In the genomic region with DNA sequence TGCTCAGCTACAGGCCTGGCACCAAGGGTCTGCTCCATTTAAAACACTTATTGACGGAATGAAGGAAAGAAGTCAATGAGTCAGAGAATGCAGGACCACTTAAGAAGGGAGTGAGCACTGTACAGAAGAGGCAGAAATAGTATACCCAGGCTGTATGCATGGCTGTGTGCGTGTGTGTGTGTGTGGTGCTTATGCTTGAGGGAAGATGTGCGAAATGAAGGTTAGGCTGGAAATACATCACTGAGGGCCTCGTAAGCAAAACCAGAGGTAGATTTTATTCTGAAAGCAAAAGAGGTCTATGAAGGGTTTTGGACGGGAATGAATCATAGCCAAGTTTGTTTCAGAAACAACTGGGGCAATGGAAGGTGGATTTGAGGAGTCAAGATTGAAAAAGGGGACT, we compare ENCODE assay signal across 26 cellular contexts. TPM values are rescaled to one million over a fixed set of nuclear protein-coding genes. Genes with fewer than 3 reads are reported as not detected.
"Had no signal": no experiment of that assay in that cellular context is flagged by ENCODE, and none has a peak within 500 bp of the region (broad histone marks: within the 10 kb centered on the region; RNA-seq: fewer than 3 reads in every experiment).

No MANE protein-coding gene starts in this region.

- H3K36me3 Mint-ChIP-seq: mesothelial cell of epicardium; stimulated activated memory B cell treated with anti-CD40 and anti-IgM and Interleukin-4, amounts not matched to agents 10 μg/mL and 1 μg/mL and 100 μg/mL, for 72 hours had no signal

- H3K79me2 ChIP-seq: parathyroid adenoma had no signal

- H3K27ac Mint-ChIP-seq: mesothelial cell of epicardium; naive B cell; natural killer cell treated with Interleukin-12 subunit alpha and Interleukin-12 subunit beta and Interleukin-15 and Interleukin-18, amount 100 ng/mL, for 72 hours; stimulated activated memory B cell treated with anti-CD40 and anti-IgM and Interleukin-4, amounts not matched to agents 10 μg/mL and 1 μg/mL and 100 μg/mL, for 72 hours; stimulated activated naive CD8-positive, alpha-beta T cell treated with anti-CD3 and anti-CD28 coated beads, Interleukin-15, Interleukin-2, amounts not matched to agents 100 ng/mL and 50 ng/mL, for 24 hours had no signal

- H3K27ac ChIP-seq: heart right ventricle, left lung, parathyroid adenoma, prostate gland, right atrium auricular region, sigmoid colon, thoracic aorta, tibial nerve, upper lobe of left lung had no signal

- H3K9me3 ChIP-seq: heart right ventricle, left lung, mucosa of descending colon, prostate gland, right atrium auricular region, sigmoid colon, thoracic aorta, tibial nerve, upper lobe of left lung had no signal

- DNase-seq: dorsolateral prefrontal cortex; effector CD4-positive, alpha-beta T cell; foreskin fibroblast; glutamatergic neuron; heart right ventricle; hippocampal formation; left cardiac atrium; mesenchymal stem cell; mucosa of descending colon; naive B cell; sigmoid colon; stimulated activated CD4-positive, alpha-beta T cell treated with anti-CD3 and anti-CD28 coated beads, Interleukin-2, amount 100 ng/mL, for 24 hours; stimulated activated CD4-positive, alpha-beta T cell treated with anti-CD3 and anti-CD28 coated beads, Interleukin-4, amount 100 ng/mL, for 24 hours; upper lobe of left lung had no signal

- H2AFZ ChIP-seq: parathyroid adenoma had no signal

- H3K9me3 Mint-ChIP-seq: mesothelial cell of epicardium; naive B cell; natural killer cell treated with Interleukin-12 subunit alpha and Interleukin-12 subunit beta and Interleukin-15 and Interleukin-18, amount 100 ng/mL, for 72 hours; neural crest cell; stimulated activated memory B cell treated with anti-CD40 and anti-IgM and Interleukin-4, amounts not matched to agents 10 μg/mL and 1 μg/mL and 100 μg/mL, for 72 hours; stimulated activated naive CD8-positive, alpha-beta T cell treated with anti-CD3 and anti-CD28 coated beads, Interleukin-15, Interleukin-2, amounts not matched to agents 100 ng/mL and 50 ng/mL, for 24 hours had no signal

- H3K4me3 Mint-ChIP-seq: mesothelial cell of epicardium; natural killer cell treated with Interleukin-12 subunit alpha and Interleukin-12 subunit beta and Interleukin-15 and Interleukin-18, amount 100 ng/mL, for 72 hours; neural crest cell; stimulated activated naive CD8-positive, alpha-beta T cell treated with anti-CD3 and anti-CD28 coated beads, Interleukin-15, Interleukin-2, amounts not matched to agents 100 ng/mL and 50 ng/mL, for 24 hours had no signal

- H3K9ac ChIP-seq: parathyroid adenoma had no signal

- H3K36me3 ChIP-seq: heart right ventricle, left lung, prostate gland, right atrium auricular region, sigmoid colon, thoracic aorta, tibial nerve, upper lobe of left lung had no signal

- ATAC-seq: heart right ventricle; left cardiac atrium; left lung; mucosa of descending colon; natural killer cell treated with Interleukin-12 subunit alpha and Interleukin-12 subunit beta and Interleukin-15 and Interleukin-18, amount 100 ng/mL, for 72 hours; stimulated activated memory B cell treated with anti-CD40 and anti-IgM and Interleukin-4, amounts not matched to agents 10 μg/mL and 1 μg/mL and 100 μg/mL, for 72 hours had no signal

- H3K4me3 ChIP-seq: dorsolateral prefrontal cortex, heart right ventricle, left lung, mucosa of descending colon, prostate gland, right atrium auricular region, sigmoid colon, thoracic aorta, tibial nerve, upper lobe of left lung had no signal

- H3K4me1 ChIP-seq: prostate gland had no signal

RNA-seq across cellular contexts. Expression of a gene that starts 42.0 kb away (rescaled TPM):
- total RNA-seq: natural killer cell treated with Interleukin-12 subunit alpha and Interleukin-12 subunit beta and Interleukin-15 and Interleukin-18, amount 100 ng/mL, for 72 hours; skeletal muscle tissue had no signal
